Comparison of ENCODE assay signal across 8 cellular contexts in the genomic region with DNA sequence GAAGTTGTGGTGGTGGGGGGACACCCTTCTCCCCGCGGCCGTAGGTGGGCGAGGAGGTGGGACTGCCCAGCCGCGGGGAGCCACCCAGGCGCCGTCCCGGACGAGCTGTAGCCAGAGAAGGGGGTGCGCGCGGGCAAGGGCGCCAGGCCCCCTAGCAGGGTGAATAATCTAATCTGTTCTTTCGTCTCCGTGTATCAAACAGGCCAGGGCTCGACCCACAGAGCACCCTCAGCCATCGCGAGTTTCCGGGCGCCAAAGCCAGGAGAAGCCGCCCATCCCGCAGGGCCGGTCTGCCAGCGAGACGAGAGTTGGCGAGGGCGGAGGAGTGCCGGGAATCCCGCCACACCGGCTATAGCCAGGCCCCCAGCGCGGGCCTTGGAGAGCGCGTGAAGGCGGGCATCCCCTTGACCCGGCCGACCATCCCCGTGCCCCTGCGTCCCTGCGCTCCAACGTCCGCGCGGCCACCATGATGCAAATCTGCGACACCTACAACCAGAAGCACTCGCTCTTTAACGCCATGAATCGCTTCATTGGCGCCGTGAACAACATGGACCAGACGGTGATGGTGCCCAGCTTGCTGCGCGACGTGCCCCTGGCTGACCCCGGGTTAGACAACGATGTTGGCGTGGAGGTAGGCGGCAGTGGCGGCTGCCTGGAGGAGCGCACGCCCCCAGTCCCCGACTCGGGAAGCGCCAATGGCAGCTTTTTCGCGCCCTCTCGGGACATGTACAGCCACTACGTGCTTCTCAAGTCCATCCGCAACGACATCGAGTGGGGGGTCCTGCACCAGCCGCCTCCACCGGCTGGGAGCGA. TPM values are rescaled to one million over a fixed set of nuclear protein-coding genes. Genes with fewer than 3 reads are reported as not detected.
DNase-seq lines count a peak whose midpoint lies in the region; ATAC-seq and TF ChIP-seq lines count a peak whose summit lies in the region.

No MANE protein-coding gene starts in this region.

- no peaks in the 10 kb centered on the region for H3K27me3 ChIP-seq in SJSA1 (replicated peaks)

- peak overlapping the region; percentile 75 for H3K4me3 ChIP-seq in SJSA1

- peaks cover 25% of the 10 kb centered on the region for H3K36me3 ChIP-seq in SJSA1

- DNase-seq in COLO668 (lab: John Stamatoyannopoulos, UW; ENCODE audit: unreplicated experiment) (peak; percentile 54), HEK293T (ENCODE audit: extremely low spot score) (peak; percentile 10), SJSA1 (ENCODE audit: low read depth in 1 of 2, low spot score in 2 of 2) (peak in 1 of 2 experiments; percentile 45), astrocyte of the hippocampus (ENCODE audit: low read depth, low spot score) (peak; percentile 56), iris pigment epithelial cell (ENCODE audit: low read depth) (peak; percentile 36), cerebellar cortex (ENCODE audit: low spot score) (no peak)
- DNase-seq in stimulated activated CD4-positive, alpha-beta T cell treated with anti-CD3 and anti-CD28 coated beads, Interleukin-15, amount 100 ng/mL, for 24 hours, result peak; percentile 50

- peak overlapping the region; percentile 77 for H3K27ac ChIP-seq in SJSA1

- H3K4me1 ChIP-seq in SJSA1 (replicated peaks), result peaks cover 31% of the 10 kb centered on the region

- CTCF ChIA-PET in HEK293T (lab: Yijun Ruan, JAX), result no interaction called here

- ATAC-seq in HG03378 (IDR thresholded peaks at IDR 0.05; ENCODE audit: unreplicated experiment), result no peak

- H3K9me3 ChIP-seq in SJSA1 (replicated peaks), result no peaks in the 10 kb centered on the region

- POLR2A ChIA-PET in HEK293T (lab: Yijun Ruan, JAX), result interaction anchor here (0.7 to 1.9 kb wide), 6 partner anchors 9 to 1293 kb away, joined by 3 to 8 read pairs (median 4); a partner anchor contains a TSS

TF ChIP-seq in HEK293T, 16 proteins besides CTCF, POLR2A, EP300 and RAD21:
- TF ChIP-seq ARNT (IDR thresholded peaks at IDR 0.05), result no peak
- TF ChIP-seq, protein P1, sequence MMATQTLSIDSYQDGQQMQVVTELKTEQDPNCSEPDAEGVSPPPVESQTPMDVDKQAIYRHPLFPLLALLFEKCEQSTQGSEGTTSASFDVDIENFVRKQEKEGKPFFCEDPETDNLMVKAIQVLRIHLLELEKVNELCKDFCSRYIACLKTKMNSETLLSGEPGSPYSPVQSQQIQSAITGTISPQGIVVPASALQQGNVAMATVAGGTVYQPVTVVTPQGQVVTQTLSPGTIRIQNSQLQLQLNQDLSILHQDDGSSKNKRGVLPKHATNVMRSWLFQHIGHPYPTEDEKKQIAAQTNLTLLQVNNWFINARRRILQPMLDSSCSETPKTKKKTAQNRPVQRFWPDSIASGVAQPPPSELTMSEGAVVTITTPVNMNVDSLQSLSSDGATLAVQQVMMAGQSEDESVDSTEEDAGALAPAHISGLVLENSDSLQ (IDR thresholded peaks at IDR 0.05), result no peak
- TF ChIP-seq BHLHE40 (IDR thresholded peaks at IDR 0.05; ENCODE audit: borderline replicate concordance), result no peak
- TF ChIP-seq FOXA1 (IDR thresholded peaks at IDR 0.05), result no peak
- TF ChIP-seq SP1 (IDR thresholded peaks at IDR 0.05), result no peak
- no peak for TF ChIP-seq TARDBP (IDR thresholded peaks at IDR 0.05)
- no peak for TF ChIP-seq ZNF384 (IDR thresholded peaks at IDR 0.05)
- TF ChIP-seq HDGF (IDR thresholded peaks at IDR 0.05; ENCODE audit: borderline replicate concordance), result no peak
- no peak for TF ChIP-seq NFRKB (IDR thresholded peaks at IDR 0.05)
- no peak for TF ChIP-seq CTBP1 (IDR thresholded peaks at IDR 0.05; ENCODE audit: borderline replicate concordance)
- TF ChIP-seq FOXK2 (IDR thresholded peaks at IDR 0.05), result no peak

RNA-seq across cellular contexts. Expression of a gene that starts 3.4 kb away (rescaled TPM):
- total RNA-seq in SJSA1 (2014; rRNA removed; shearing (Covaris generic)), result 39.5 and 40.8 TPM in 2 replicates
